In the genomic region with DNA sequence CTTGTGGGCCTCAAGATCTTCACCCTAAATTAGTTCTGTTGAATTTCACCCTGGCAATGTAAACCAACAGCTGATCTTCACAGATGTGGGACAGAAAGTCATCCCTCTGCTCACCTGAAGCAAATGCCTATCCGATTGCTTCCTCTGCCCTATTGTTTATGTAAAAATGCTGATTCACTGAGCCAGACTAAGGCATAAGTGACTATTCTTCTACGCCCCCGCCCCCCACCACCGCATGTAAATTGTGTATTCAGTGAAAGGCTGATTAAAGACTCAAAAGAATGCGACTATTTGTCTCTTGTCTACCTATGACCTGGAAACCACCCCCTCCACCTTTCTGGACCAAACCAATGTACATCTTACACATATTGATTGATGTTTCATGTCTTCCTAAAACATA, we compare ENCODE assay signal across 19 cellular contexts.
A peak's percentile ranks its signal among the peaks of the same experiment; 100 is the strongest.
DNase-seq lines count a peak whose midpoint lies in the region; ATAC-seq, FAIRE-seq and TF ChIP-seq lines count a peak whose summit lies in the region.
"Had no signal": no experiment of that assay in that cellular context is flagged by ENCODE, and none has a peak within 500 bp of the region (broad histone marks: within the 10 kb centered on the region; RNA-seq: fewer than 3 reads in every experiment).

No MANE protein-coding gene starts in this region.

- no peaks in the 10 kb centered on the region for H3K79me2 ChIP-seq in astrocyte (ENCODE audit: insufficient read depth, low read length)
- no peaks in the 10 kb centered on the region for H3K79me2 ChIP-seq in mesendoderm (ENCODE audit: control insufficient read depth, insufficient read depth, low read length)

- peak overlapping the region; percentile 81 for H3K18ac ChIP-seq in mesendoderm (ENCODE audit: low read length)

- H3K9me3 ChIP-seq in HUES64 (ENCODE audit: insufficient read depth, low read depth, low read length) (no peaks in the 10 kb centered on the region), astrocyte (ENCODE audit: insufficient read depth, low read depth, low read length) (no peaks in the 10 kb centered on the region)
- H3K9me3 ChIP-seq: pancreas had no signal

- peak overlapping the region; percentile 76 for H3K56ac ChIP-seq in mesendoderm (ENCODE audit: low read length)

- H4K8ac ChIP-seq in mesendoderm (ENCODE audit: low read depth, low read length): no peak overlapping the region

- ATAC-seq in HG03280 (IDR thresholded peaks at IDR 0.05; ENCODE audit: unreplicated experiment): no peak
- ATAC-seq: left cardiac atrium, pancreas had no signal

- peak overlapping the region; percentile 0 for H3K4me3 Mint-ChIP-seq in Calu3 (ENCODE audit: low read depth, unreplicated experiment)
- peak overlapping the region; percentile 4 for H3K4me3 Mint-ChIP-seq in astrocyte (ENCODE audit: unreplicated experiment)
- H3K4me3 Mint-ChIP-seq: activated naive CD8-positive, alpha-beta T cell had no signal

- TF ChIP-seq CTCF in Calu3 (IDR thresholded peaks at IDR 0.05; ENCODE audit: unreplicated experiment) (no peak), astrocyte (IDR thresholded peaks at IDR 0.05; ENCODE audit: insufficient read depth, low read depth, low read length) (no peak)

- H3K79me1 ChIP-seq in mesendoderm (ENCODE audit: low read length): peaks cover 3% of the 10 kb centered on the region

- intact Hi-C loops in Calu3 (cut with micrococcal nuclease; ENCODE audit: unreplicated experiment): no loop called here

- H3K4me1 Mint-ChIP-seq in Calu3 (ENCODE audit: low read depth, unreplicated experiment) (peaks cover 21% of the 10 kb centered on the region), astrocyte (ENCODE audit: low read depth, unreplicated experiment) (peaks cover 26% of the 10 kb centered on the region)

- H3K27me3 Mint-ChIP-seq in Calu3 (ENCODE audit: unreplicated experiment): no peaks in the 10 kb centered on the region
- peaks cover 4% of the 10 kb centered on the region for H3K27me3 Mint-ChIP-seq in astrocyte (ENCODE audit: low read depth, unreplicated experiment)
- H3K27me3 Mint-ChIP-seq: activated naive CD8-positive, alpha-beta T cell had no signal

- 21% methylated on average over 4 of the region's 5 CpGs for WGBS in HUES64
- WGBS in mesendoderm (ENCODE audit: extremely low coverage, insufficient coverage, low lambda C conversion rate): no CpG with 5 or more reads among the region's 5 CpGs

- peak overlapping the region; percentile 55 for H3K9ac ChIP-seq in HUES64 (ENCODE audit: low read depth, low read length)
- H3K9ac ChIP-seq in astrocyte (ENCODE audit: low read length): no peak overlapping the region
- H3K9ac ChIP-seq in mesendoderm (ENCODE audit: low read length): peak overlapping the region; percentile 49

- H3K27me3 ChIP-seq in HUES64 (ENCODE audit: insufficient read depth, low read length): no peaks in the 10 kb centered on the region
- H3K27me3 ChIP-seq in astrocyte (ENCODE audit: insufficient read depth, low read length): no peaks in the 10 kb centered on the region
- no peaks in the 10 kb centered on the region for H3K27me3 ChIP-seq in mesendoderm (ENCODE audit: insufficient read depth, low read length, poor library complexity)
- H3K27me3 ChIP-seq: pancreas had no signal

- no peak overlapping the region for H2AFZ ChIP-seq in astrocyte (ENCODE audit: low read depth, low read length)

- no peak overlapping the region for H2BK120ac ChIP-seq in mesendoderm (ENCODE audit: low read depth, low read length)

- no TSS peak for BruUV-seq in Calu3 (replicated peaks; lab: Mats Ljungman, UMichigan)

- H3K4me2 ChIP-seq in astrocyte (ENCODE audit: low read length): peak overlapping the region; percentile 16
- H3K4me2 ChIP-seq in mesendoderm (ENCODE audit: low read length): no peak overlapping the region

- H3K9me3 Mint-ChIP-seq in Calu3 (ENCODE audit: low read depth, unreplicated experiment) (no peaks in the 10 kb centered on the region), astrocyte (ENCODE audit: unreplicated experiment) (no peaks in the 10 kb centered on the region)

- H3K27ac Mint-ChIP-seq in Calu3 (ENCODE audit: unreplicated experiment) (peak overlapping the region; percentile 63), astrocyte (ENCODE audit: unreplicated experiment) (peak overlapping the region; percentile 75)
- H3K27ac Mint-ChIP-seq: activated naive CD8-positive, alpha-beta T cell had no signal

- H3K27ac ChIP-seq in HUES64 (ENCODE audit: low read depth, low read length): peak overlapping the region; percentile 62
- H3K27ac ChIP-seq in astrocyte (ENCODE audit: low read depth, low read length): no peak overlapping the region
- H3K27ac ChIP-seq in mesendoderm (ENCODE audit: low read depth, low read length): peak overlapping the region; percentile 30
- H3K27ac ChIP-seq: pancreas had no signal

- H3K36me3 ChIP-seq in HUES64 (ENCODE audit: insufficient read depth, low read length): no peaks in the 10 kb centered on the region
- no peaks in the 10 kb centered on the region for H3K36me3 ChIP-seq in astrocyte (ENCODE audit: insufficient read depth, low read length)
- H3K36me3 ChIP-seq in mesendoderm (ENCODE audit: control insufficient read depth, insufficient read depth, low read length): no peaks in the 10 kb centered on the region
- H3K36me3 ChIP-seq: pancreas had no signal

- H2AK5ac ChIP-seq in mesendoderm (ENCODE audit: low read length): no peak overlapping the region

- H3K23ac ChIP-seq in mesendoderm (ENCODE audit: low read length): no peak overlapping the region

- H2BK5ac ChIP-seq in mesendoderm (ENCODE audit: low read length): peak overlapping the region; percentile 64

- no peak overlapping the region for H3K4ac ChIP-seq in mesendoderm (ENCODE audit: low read depth, low read length)

- H3K36me3 Mint-ChIP-seq in Calu3 (ENCODE audit: insufficient read depth, unreplicated experiment): no peaks in the 10 kb centered on the region
- H3K36me3 Mint-ChIP-seq in astrocyte (ENCODE audit: low read depth, unreplicated experiment): peaks cover 2% of the 10 kb centered on the region
- H3K36me3 Mint-ChIP-seq: activated naive CD8-positive, alpha-beta T cell had no signal

- H4K5ac ChIP-seq in mesendoderm (ENCODE audit: low read length): no peak overlapping the region

- H3K4me3 ChIP-seq in HUES64 (ENCODE audit: low read length) (peak overlapping the region; percentile 25; the same call in 1 of the 2 replicates), astrocyte (ENCODE audit: insufficient read depth, low read depth, low read length) (no peak overlapping the region), mesendoderm (ENCODE audit: low read length) (no peak overlapping the region)
- H3K4me3 ChIP-seq: pancreas had no signal

- CTCF ChIA-PET in Calu3 (lab: Charles Lee): interaction anchor here (0.6 to 0.8 kb wide), 2 partner anchors 12 to 18 kb away, joined by 3 read pairs; no protein-coding TSS in a partner anchor

- H3K4me1 ChIP-seq in HUES64 (ENCODE audit: insufficient read depth, low read length) (peaks cover 30% of the 10 kb centered on the region), astrocyte (ENCODE audit: insufficient read depth, low read length) (peaks cover 4% of the 10 kb centered on the region), mesendoderm (ENCODE audit: control insufficient read depth, low read depth, low read length) (peaks cover 12% of the 10 kb centered on the region)
- H3K4me1 ChIP-seq: pancreas had no signal

- H4K20me1 ChIP-seq in astrocyte (ENCODE audit: insufficient read depth, low read length): no peaks in the 10 kb centered on the region

- FAIRE-seq in astrocyte (lab: Jason Lieb, UNC): no peak
- FAIRE-seq: D721Med, pancreas, TTC549 had no signal

- H2BK15ac ChIP-seq in mesendoderm (replicated peaks; ENCODE audit: low read depth): no peak overlapping the region

- DNase-seq in Calu3 (peak; percentile 41), astrocyte (ENCODE audit: low read depth) (peak; percentile 50), mesendoderm (peak; percentile 79), hypothalamus (lab: John Stamatoyannopoulos, UW) (no peak), RKO (ENCODE audit: low spot score) (no peak)
- no peak for DNase-seq in activated CD4-positive, alpha-beta T cell treated with anti-CD3 and anti-CD28 coated beads, Interleukin-2, amount 50 U/mL, for 1 hour
- DNase-seq: activated CD4-positive, alpha-beta T cell treated with anti-CD3 and anti-CD28 coated beads, Interleukin-2, amount 50 U/mL, for 4 hours; effector memory CD4-positive, alpha-beta T cell; KG1; left cardiac atrium; NCI-H1417 treated with DMSO at 0.1 percent for 48 hours; NCI-H446; pancreas; stimulated activated CD4-positive, alpha-beta T cell treated with anti-CD3 and anti-CD28 coated beads, Interleukin-4, amount 100 ng/mL, for 4 hours had no signal

Comparison
In these comparisons a context has a peak if more than half of its experiments do, and no peak if none do; other contexts are left out.
1. DNase-seq: peak in Calu3 (single experiment), astrocyte (single experiment) and mesendoderm (single experiment); none in hypothalamus (0 of 51), RKO (single experiment) and activated CD4-positive, alpha-beta T cell treated with anti-CD3 and anti-CD28 coated beads, Interleukin-2, amount 50 U/mL, for 1 hour (single experiment).